In genomic region chr3:15585111-15585844, GRCh38 we compare ENCODE assay signal across 20 cellular contexts. TPM values are rescaled to one million over a fixed set of nuclear protein-coding genes. Genes with fewer than 3 reads are reported as not detected.
DNase-seq lines count a peak whose midpoint lies in the region; ATAC-seq and TF ChIP-seq lines count a peak whose summit lies in the region.
"Had no signal": no experiment of that assay in that cellular context is flagged by ENCODE, and none has a peak within 500 bp of the region (broad histone marks: within the 10 kb centered on the region; RNA-seq: fewer than 3 reads in every experiment).

No MANE protein-coding gene starts in this region.

- no peak overlapping the region for H3K23ac ChIP-seq in trophoblast cell (ENCODE audit: low read length)

- no peak overlapping the region for H4K91ac ChIP-seq in trophoblast cell (ENCODE audit: low read depth, low read length)

- H3K9me3 ChIP-seq in trophoblast cell (ENCODE audit: insufficient read depth, low read depth, low read length) (no peaks in the 10 kb centered on the region), PC-3 (ENCODE audit: low read length) (no peaks in the 10 kb centered on the region)

- H3K36me3 Mint-ChIP-seq in stimulated activated memory B cell treated with anti-CD40 and anti-IgM and Interleukin-4, amounts not matched to agents 10 μg/mL and 1 μg/mL and 100 μg/mL, for 72 hours: peaks cover 24% of the 10 kb centered on the region

- ATAC-seq in PC-3 (no peak), HG03342 (IDR thresholded peaks at IDR 0.05; ENCODE audit: unreplicated experiment) (no peak)
- ATAC-seq in stimulated activated memory B cell treated with anti-CD40 and anti-IgM and Interleukin-4, amounts not matched to agents 10 μg/mL and 1 μg/mL and 100 μg/mL, for 72 hours: no peak
- ATAC-seq: HCT116 had no signal

- WGBS in trophoblast cell (ENCODE audit: extremely low coverage, insufficient coverage, insufficient read length): no CpG with 5 or more reads among the region's 6 CpGs

- H4K12ac ChIP-seq in trophoblast cell (ENCODE audit: low read depth, low read length): no peak overlapping the region

- no peak overlapping the region for H2BK120ac ChIP-seq in trophoblast cell (ENCODE audit: insufficient read depth, low read length, poor library complexity)

- H3K18ac ChIP-seq in trophoblast cell (ENCODE audit: low read length): no peak overlapping the region

- H3K27ac ChIP-seq in trophoblast cell (ENCODE audit: low read depth, low read length): no peak overlapping the region
- no peak overlapping the region for H3K27ac ChIP-seq in PC-3 (ENCODE audit: low read length)

- DNase-seq in G401 (ENCODE audit: low spot score): peak; percentile 45
- DNase-seq in cardiac fibroblast (ENCODE audit: low read depth in 2 of 2): peak; percentile 17 to 31
- DNase-seq in fibroblast of the conjunctiva (ENCODE audit: low read depth): peak; percentile 27
- DNase-seq in trophoblast cell: peak; percentile 52 to 80
- DNase-seq in PC-3: no peak
- DNase-seq in posterior cingulate gyrus: no peak
- DNase-seq: AML-193; Calu3; CD4-positive, CD25-positive, alpha-beta regulatory T cell; DMS79; KBM-7; NCI-H1048; NCI-H146; NCI-H2107; NCI-H226; NCI-H526 treated with DMSO at 0.1 percent for 48 hours; Right ventricle myocardium superior had no signal

- no peaks in the 10 kb centered on the region for H3K79me2 ChIP-seq in trophoblast cell (ENCODE audit: control insufficient read depth, insufficient read depth, low read length, poor library complexity)
- H3K79me2 ChIP-seq in PC-3 (ENCODE audit: low read length): no peaks in the 10 kb centered on the region

- in situ Hi-C loops in G401 (cut with HindIII; ENCODE audit: low sequenced_read_pairs): no loop called here

- H3K14ac ChIP-seq in trophoblast cell (ENCODE audit: low read length): no peak overlapping the region

- no peak overlapping the region for H3K4me3 ChIP-seq in cardiac fibroblast (replicated peaks in 1 of 2; ENCODE audit: low read depth in 2 of 2, low read length in 2 of 2)
- no peak overlapping the region for H3K4me3 ChIP-seq in trophoblast cell (ENCODE audit: low read depth, low read length)
- H3K4me3 ChIP-seq in PC-3 (ENCODE audit: low read length): no peak overlapping the region

- H3K4ac ChIP-seq in trophoblast cell (ENCODE audit: low read depth, low read length): no peak overlapping the region

- H3K4me3 Mint-ChIP-seq in stimulated activated memory B cell treated with anti-CD40 and anti-IgM and Interleukin-4, amounts not matched to agents 10 μg/mL and 1 μg/mL and 100 μg/mL, for 72 hours: no peak overlapping the region
- H3K4me3 Mint-ChIP-seq: CD4-positive, CD25-positive, alpha-beta regulatory T cell had no signal

- H3K4me1 ChIP-seq in trophoblast cell (ENCODE audit: control insufficient read depth in 1 of 2, insufficient read depth in 2 of 2, low read length in 2 of 2) (no peaks in the 10 kb centered on the region), PC-3 (ENCODE audit: insufficient read depth, low read length) (no peaks in the 10 kb centered on the region)

- H3K9me3 Mint-ChIP-seq in stimulated activated memory B cell treated with anti-CD40 and anti-IgM and Interleukin-4, amounts not matched to agents 10 μg/mL and 1 μg/mL and 100 μg/mL, for 72 hours: no peaks in the 10 kb centered on the region
- H3K9me3 Mint-ChIP-seq: CD4-positive, CD25-positive, alpha-beta regulatory T cell had no signal

- no peak overlapping the region for H3K4me2 ChIP-seq in trophoblast cell (ENCODE audit: low read length)
- H3K4me2 ChIP-seq in PC-3 (ENCODE audit: low read length): no peak overlapping the region

- intact Hi-C loops in PC-3 (cut with micrococcal nuclease) (no loop called here), posterior cingulate gyrus (cut with DNase I) (no loop called here)

- no TSS peak for BruUV-seq in PC-3 (replicated peaks; lab: Mats Ljungman, UMichigan)

- no peaks in the 10 kb centered on the region for H3K79me1 ChIP-seq in trophoblast cell (ENCODE audit: low read length)

- H3K9ac ChIP-seq in trophoblast cell (ENCODE audit: low read length) (no peak overlapping the region), PC-3 (ENCODE audit: low read length) (no peak overlapping the region)

- H4K20me1 ChIP-seq in PC-3 (ENCODE audit: low read length): no peaks in the 10 kb centered on the region

- no peaks in the 10 kb centered on the region for H3K4me1 Mint-ChIP-seq in stimulated activated memory B cell treated with anti-CD40 and anti-IgM and Interleukin-4, amounts not matched to agents 10 μg/mL and 1 μg/mL and 100 μg/mL, for 72 hours

- H2AFZ ChIP-seq in trophoblast cell (ENCODE audit: insufficient read depth, low read length, poor library complexity) (no peak overlapping the region), PC-3 (ENCODE audit: low read length) (no peak overlapping the region)

- H2BK5ac ChIP-seq in trophoblast cell (ENCODE audit: low read depth, low read length, poor library complexity): no peak overlapping the region

- H3K36me3 ChIP-seq in trophoblast cell (ENCODE audit: control insufficient read depth in 1 of 2, insufficient read depth in 2 of 2, low read length in 2 of 2): peaks cover 9% of the 10 kb centered on the region in 2 experiments
- H3K36me3 ChIP-seq in PC-3 (ENCODE audit: low read depth, low read length): peaks cover 25% of the 10 kb centered on the region

- H3F3A ChIP-seq in PC-3 (ENCODE audit: low read length, unreplicated experiment): no peaks in the 10 kb centered on the region

- H2BK12ac ChIP-seq in trophoblast cell (ENCODE audit: low read length): no peak overlapping the region

- POLR2A ChIA-PET in PC-3 (lab: Charles Lee; ENCODE audit: unreplicated experiment): no interaction called here

- H3K27me3 ChIP-seq in trophoblast cell (ENCODE audit: insufficient read depth, low read length) (no peaks in the 10 kb centered on the region), PC-3 (ENCODE audit: low read length) (no peaks in the 10 kb centered on the region)

- H3K27me3 Mint-ChIP-seq in stimulated activated memory B cell treated with anti-CD40 and anti-IgM and Interleukin-4, amounts not matched to agents 10 μg/mL and 1 μg/mL and 100 μg/mL, for 72 hours: no peaks in the 10 kb centered on the region
- H3K27me3 Mint-ChIP-seq: CD4-positive, CD25-positive, alpha-beta regulatory T cell had no signal

- TF ChIP-seq CTCF in cardiac fibroblast (IDR thresholded peaks at IDR 0.05; ENCODE audit: low read depth, low read length) (no peak), PC-3 (conservative IDR thresholded peaks at IDR 0.05; ENCODE audit: low read depth, low read length) (no peak)

- H2AK5ac ChIP-seq in trophoblast cell (ENCODE audit: low read length): no peak overlapping the region

- H3K27ac Mint-ChIP-seq in stimulated activated memory B cell treated with anti-CD40 and anti-IgM and Interleukin-4, amounts not matched to agents 10 μg/mL and 1 μg/mL and 100 μg/mL, for 72 hours: no peak overlapping the region
- H3K27ac Mint-ChIP-seq: CD4-positive, CD25-positive, alpha-beta regulatory T cell had no signal

- H4K8ac ChIP-seq in trophoblast cell (ENCODE audit: low read depth, low read length): no peak overlapping the region

- CTCF ChIA-PET in PC-3 (lab: Charles Lee): no interaction called here

- H3K9me2 ChIP-seq in PC-3 (replicated peaks; ENCODE audit: low read length): no peaks in the 10 kb centered on the region

RNA-seq across cellular contexts. Expression of gene HACL1, which starts 16.1 kb away (rescaled TPM):
- total RNA-seq in G401 (2014; rRNA removed; shearing (Covaris generic)): 15.0 and 17.4 TPM in 2 replicates
- 18.1 and 19.7 TPM in 2 replicates for polyA plus RNA-seq in trophoblast cell (2013)
- 20.3 and 25.5 TPM in 2 replicates for total RNA-seq in PC-3 (2014; rRNA removed)

RNA-seq across cellular contexts. Expression of gene BTD, which starts 16.3 kb away (rescaled TPM):
- 3.3 and 10.4 TPM in 2 replicates for total RNA-seq in G401 (2014; rRNA removed; shearing (Covaris generic))
- polyA plus RNA-seq in trophoblast cell (2013): 15.6 and 17.3 TPM in 2 replicates
- total RNA-seq in PC-3 (2014; rRNA removed): 11.7 and 17.1 TPM in 2 replicates

Comparison
In these comparisons a context has a peak if more than half of its experiments do, and no peak if none do; other contexts are left out.
1. DNase-seq: peak in G401 (single experiment), cardiac fibroblast (2 of 2), fibroblast of the conjunctiva (single experiment) and trophoblast cell (2 of 2); none in PC-3 (single experiment) and posterior cingulate gyrus (0 of 10).